Comparison of ENCODE assay signal across 12 cellular contexts in the genomic region with DNA sequence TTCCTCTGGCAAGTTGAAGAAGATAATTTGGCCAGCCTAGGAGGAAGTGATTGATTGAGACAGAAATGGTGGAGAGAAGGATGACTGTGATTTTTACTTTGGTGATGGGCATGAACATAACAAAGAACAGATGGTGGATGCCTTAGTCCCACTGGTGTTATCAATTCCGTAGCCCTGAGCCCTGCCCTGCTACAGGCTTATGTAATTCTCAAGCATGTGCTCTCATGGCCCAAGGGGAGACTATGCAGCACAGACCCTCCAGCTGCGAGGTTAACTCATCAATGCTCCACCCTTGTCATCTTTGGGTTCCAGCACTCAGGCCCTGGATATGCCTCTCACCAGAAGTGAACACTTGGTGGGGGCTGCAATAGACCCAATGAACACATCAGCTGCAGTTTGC.
DNase-seq lines count a peak whose midpoint lies in the region; ATAC-seq and TF ChIP-seq lines count a peak whose summit lies in the region.
"Had no signal": no experiment of that assay in that cellular context is flagged by ENCODE, and none has a peak within 500 bp of the region (broad histone marks: within the 10 kb centered on the region; RNA-seq: fewer than 3 reads in every experiment).

No MANE protein-coding gene starts in this region.

- no peak for ATAC-seq in SK-N-SH treated with all-trans-retinoic acid at 6 μM for 48 hours
- ATAC-seq in gastrocnemius medialis: no peak
- no peak for ATAC-seq in HG02938 (IDR thresholded peaks at IDR 0.05; ENCODE audit: unreplicated experiment)

- 71% methylated on average over 2 of the region's 2 CpGs for WGBS in SK-N-SH (ENCODE audit: low lambda C conversion rate)
- WGBS in testis, 2 donors: 76 to 95% methylated on average over 2 of the region's 2 CpGs

- TF ChIP-seq CTCF in SK-N-SH (IDR thresholded peaks at IDR 0.05) (no peak), gastrocnemius medialis (IDR thresholded peaks at IDR 0.05 in 4 of 5, conservative IDR thresholded peaks at IDR 0.05 in 1 of 5) (no peak), testis (IDR thresholded peaks at IDR 0.05) (no peak)

- H3K4me3 ChIP-seq in SK-N-SH (ENCODE audit: low read depth in 2 of 2, low read length in 1 of 2) (no peak overlapping the region), duodenal mucosa (ENCODE audit: low read depth in 1 of 2, low read length in 2 of 2) (peak overlapping the region; percentile 5 to 6), gastrocnemius medialis (peak overlapping the region in 1 of 4 donors; percentile 4), testis (no peak overlapping the region)

- CTCF ChIA-PET in SK-N-SH (lab: Yijun Ruan, JAX): interaction anchor here (0.9 to 16.7 kb wide), 6 partner anchors 61 to 274 kb away, joined by 3 to 265 read pairs (median 4); a partner anchor contains a TSS

- H3K4me2 ChIP-seq in SK-N-SH: no peak overlapping the region

- no peak overlapping the region for H2AFZ ChIP-seq in SK-N-SH (ENCODE audit: low read depth)
- H2AFZ ChIP-seq: parathyroid adenoma had no signal

- DNase-seq in SK-N-SH (peak; percentile 33), NOMO-1 treated with dmso at 0.1 percent for 144 hours (lab: John Stamatoyannopoulos, UW; ENCODE audit: unreplicated experiment) (peak; percentile 67), gastrocnemius medialis (no peak), testis (no peak), superior temporal gyrus (ENCODE audit: extremely low spot score) (no peak)
- DNase-seq: activated CD4-positive, CD25-positive, alpha-beta regulatory T cell; H7; NCI-H1436 had no signal

- no peak for TF ChIP-seq EP300 in SK-N-SH (IDR thresholded peaks at IDR 0.05; ENCODE audit: borderline replicate concordance in 1 of 2, low read depth in 1 of 2, low read length in 1 of 2)

- TF ChIP-seq RAD21 in SK-N-SH (IDR thresholded peaks at IDR 0.05; ENCODE audit: low read length): no peak

- H3K9me3 ChIP-seq in SK-N-SH: no peaks in the 10 kb centered on the region
- H3K9me3 ChIP-seq in duodenal mucosa (ENCODE audit: control insufficient read depth in 1 of 2, low read length in 2 of 2): no peaks in the 10 kb centered on the region
- no peaks in the 10 kb centered on the region for H3K9me3 ChIP-seq in gastrocnemius medialis
- H3K9me3 ChIP-seq in testis: no peaks in the 10 kb centered on the region

- no peaks in the 10 kb centered on the region for H4K20me1 ChIP-seq in SK-N-SH (ENCODE audit: insufficient read depth)

- H3K36me3 ChIP-seq in SK-N-SH (replicated peaks in 1 of 2; ENCODE audit: control insufficient read depth in 1 of 2, insufficient read depth in 2 of 2, low read length in 1 of 2): no peaks in the 10 kb centered on the region
- H3K36me3 ChIP-seq in duodenal mucosa (ENCODE audit: control insufficient read depth in 1 of 2, insufficient read depth in 2 of 2, low read length in 2 of 2): no peaks in the 10 kb centered on the region
- no peaks in the 10 kb centered on the region for H3K36me3 ChIP-seq in gastrocnemius medialis
- H3K36me3 ChIP-seq in testis (ENCODE audit: low read depth, missing control alignments): no peaks in the 10 kb centered on the region

- no peaks in the 10 kb centered on the region for H3K9me2 ChIP-seq in SK-N-SH

- H3K27ac ChIP-seq in SK-N-SH (ENCODE audit: low read depth in 2 of 2, low read length in 1 of 2): peak overlapping the region in 1 of 2 experiments; percentile 28; a peak in 1 of 4 replicates
- H3K27ac ChIP-seq in duodenal mucosa (ENCODE audit: low read depth, low read length): no peak overlapping the region
- peak overlapping the region in 3 of 4 donors; percentile 16 to 52 (median 52) for H3K27ac ChIP-seq in gastrocnemius medialis
- H3K27ac ChIP-seq in testis: no peak overlapping the region
- H3K27ac ChIP-seq: parathyroid adenoma had no signal

- no peak overlapping the region for H3K9ac ChIP-seq in SK-N-SH
- no peak overlapping the region for H3K9ac ChIP-seq in duodenal mucosa (ENCODE audit: low read depth in 1 of 2, low read length in 2 of 2)
- H3K9ac ChIP-seq: parathyroid adenoma had no signal

- H3K79me2 ChIP-seq in SK-N-SH (ENCODE audit: insufficient read depth): no peaks in the 10 kb centered on the region
- H3K79me2 ChIP-seq: parathyroid adenoma had no signal

- TF ChIP-seq POLR2A in gastrocnemius medialis (IDR thresholded peaks at IDR 0.05) (no peak), testis (IDR thresholded peaks at IDR 0.05) (no peak)

- H3F3A ChIP-seq in SK-N-SH (replicated peaks; ENCODE audit: insufficient read depth): no peaks in the 10 kb centered on the region

- POLR2A ChIA-PET in SK-N-SH (lab: Yijun Ruan, JAX): no interaction called here

- H3K27me3 ChIP-seq in SK-N-SH (ENCODE audit: insufficient read depth): no peaks in the 10 kb centered on the region
- no peaks in the 10 kb centered on the region for H3K27me3 ChIP-seq in duodenal mucosa (ENCODE audit: control insufficient read depth in 1 of 2, insufficient read depth in 2 of 2, low read length in 2 of 2)
- no peaks in the 10 kb centered on the region for H3K27me3 ChIP-seq in gastrocnemius medialis
- no peaks in the 10 kb centered on the region for H3K27me3 ChIP-seq in testis

- H3K4me1 ChIP-seq in SK-N-SH (ENCODE audit: control insufficient read depth in 1 of 2, insufficient read depth in 2 of 2, low read depth in 1 of 2, low read length in 1 of 2) (peaks cover 12 to 28% of the 10 kb centered on the region in 2 experiments; a peak in 3 of 4 replicates), duodenal mucosa (ENCODE audit: control insufficient read depth in 1 of 2, insufficient read depth in 2 of 2, low read length in 2 of 2) (peaks cover 17 to 21% of the 10 kb centered on the region in 2 donors), gastrocnemius medialis (peaks cover 10 to 24% of the 10 kb centered on the region in 2 donors), testis (peaks cover 6% of the 10 kb centered on the region)
- H3K4me1 ChIP-seq: parathyroid adenoma had no signal

- in situ Hi-C loops in gastrocnemius medialis (cut with MboI; ENCODE audit: low sequenced_read_pairs in 4 of 4): loop anchor here in 3 of 4 donors (25.0 kb wide), 2 partner anchors 121 to 246 kb away; a partner anchor contains a TSS

- intact Hi-C loops in gastrocnemius medialis (cut with DNase I; ENCODE audit: low total_unique reads) (loop anchor here (10.0 kb wide), 1 partner anchor 63 kb away; no protein-coding TSS in a partner anchor), testis (cut with DNase I; ENCODE audit: low total_unique reads) (no loop called here)

TF ChIP-seq in SK-N-SH, 30 proteins besides CTCF, POLR2A, EP300 and RAD21 (continues in another document):
- TF ChIP-seq, protein P1, sequence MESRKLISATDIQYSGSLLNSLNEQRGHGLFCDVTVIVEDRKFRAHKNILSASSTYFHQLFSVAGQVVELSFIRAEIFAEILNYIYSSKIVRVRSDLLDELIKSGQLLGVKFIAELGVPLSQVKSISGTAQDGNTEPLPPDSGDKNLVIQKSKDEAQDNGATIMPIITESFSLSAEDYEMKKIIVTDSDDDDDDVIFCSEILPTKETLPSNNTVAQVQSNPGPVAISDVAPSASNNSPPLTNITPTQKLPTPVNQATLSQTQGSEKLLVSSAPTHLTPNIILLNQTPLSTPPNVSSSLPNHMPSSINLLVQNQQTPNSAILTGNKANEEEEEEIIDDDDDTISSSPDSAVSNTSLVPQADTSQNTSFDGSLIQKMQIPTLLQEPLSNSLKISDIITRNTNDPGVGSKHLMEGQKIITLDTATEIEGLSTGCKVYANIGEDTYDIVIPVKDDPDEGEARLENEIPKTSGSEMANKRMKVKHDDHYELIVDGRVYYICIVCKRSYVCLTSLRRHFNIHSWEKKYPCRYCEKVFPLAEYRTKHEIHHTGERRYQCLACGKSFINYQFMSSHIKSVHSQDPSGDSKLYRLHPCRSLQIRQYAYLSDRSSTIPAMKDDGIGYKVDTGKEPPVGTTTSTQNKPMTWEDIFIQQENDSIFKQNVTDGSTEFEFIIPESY (IDR thresholded peaks at IDR 0.05; ENCODE audit: borderline replicate concordance, low read depth): no peak
- TF ChIP-seq RXRA (IDR thresholded peaks at IDR 0.05; ENCODE audit: borderline replicate concordance, low read depth): no peak
- no peak for TF ChIP-seq RFX5 (IDR thresholded peaks at IDR 0.05; ENCODE audit: low read length)
- TF ChIP-seq YY1 (IDR thresholded peaks at IDR 0.05; ENCODE audit: low read depth): no peak
- no peak for TF ChIP-seq FOXJ3 (CRISPR knock-in tag; IDR thresholded peaks at IDR 0.05)
- no peak for TF ChIP-seq FOSL2 (IDR thresholded peaks at IDR 0.05; ENCODE audit: borderline replicate concordance, low read depth)
- no peak for TF ChIP-seq EZH2phosphoT487 (IDR thresholded peaks at IDR 0.05; ENCODE audit: borderline replicate concordance, low read depth)

TF ChIP-seq in SK-N-SH treated with all-trans-retinoic acid at 6 μM for 48 hours, 23 proteins besides CTCF, POLR2A, EP300 and RAD21 (continues in another document):
- TF ChIP-seq TOX (CRISPR knock-in tag; IDR thresholded peaks at IDR 0.05; ENCODE audit: borderline replicate concordance) (no peak), ZFP30 (CRISPR knock-in tag; IDR thresholded peaks at IDR 0.05) (no peak), TCF4 (CRISPR knock-in tag; IDR thresholded peaks at IDR 0.05; ENCODE audit: borderline replicate concordance) (no peak), SNAI2 (CRISPR knock-in tag; IDR thresholded peaks at IDR 0.05) (no peak), CSDC2 (CRISPR knock-in tag; IDR thresholded peaks at IDR 0.05) (no peak), GLIS3 (CRISPR knock-in tag; IDR thresholded peaks at IDR 0.05) (no peak), PPARA (CRISPR knock-in tag; IDR thresholded peaks at IDR 0.05; ENCODE audit: borderline replicate concordance) (no peak)
- TF ChIP-seq, protein P2, sequence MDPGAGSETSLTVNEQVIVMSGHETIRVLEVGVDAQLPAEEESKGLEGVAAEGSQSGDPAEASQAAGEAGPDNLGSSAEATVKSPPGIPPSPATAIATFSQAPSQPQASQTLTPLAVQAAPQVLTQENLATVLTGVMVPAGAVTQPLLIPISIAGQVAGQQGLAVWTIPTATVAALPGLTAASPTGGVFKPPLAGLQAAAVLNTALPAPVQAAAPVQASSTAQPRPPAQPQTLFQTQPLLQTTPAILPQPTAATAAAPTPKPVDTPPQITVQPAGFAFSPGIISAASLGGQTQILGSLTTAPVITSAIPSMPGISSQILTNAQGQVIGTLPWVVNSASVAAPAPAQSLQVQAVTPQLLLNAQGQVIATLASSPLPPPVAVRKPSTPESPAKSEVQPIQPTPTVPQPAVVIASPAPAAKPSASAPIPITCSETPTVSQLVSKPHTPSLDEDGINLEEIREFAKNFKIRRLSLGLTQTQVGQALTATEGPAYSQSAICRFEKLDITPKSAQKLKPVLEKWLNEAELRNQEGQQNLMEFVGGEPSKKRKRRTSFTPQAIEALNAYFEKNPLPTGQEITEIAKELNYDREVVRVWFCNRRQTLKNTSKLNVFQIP (CRISPR knock-in tag; IDR thresholded peaks at IDR 0.05; ENCODE audit: borderline replicate concordance, low read depth): no peak

Comparison
In these comparisons a context has a peak if more than half of its experiments do, and no peak if none do; other contexts are left out.
1. DNase-seq: peak in SK-N-SH (single experiment) and NOMO-1 treated with dmso at 0.1 percent for 144 hours (single experiment); none in gastrocnemius medialis (0 of 2), testis (single experiment) and superior temporal gyrus (single experiment).
2. H3K27ac ChIP-seq: peak in gastrocnemius medialis (3 of 4); none in duodenal mucosa (single experiment) and testis (0 of 2).
3. H3K4me3 ChIP-seq: peak in duodenal mucosa (2 of 2); none in SK-N-SH (0 of 2) and testis (0 of 2).